Comparison of ENCODE assay signal across 18 cellular contexts in genomic region chr2:234683950-234684349, GRCh38.
A peak's percentile ranks its signal among the peaks of the same experiment; 100 is the strongest.
DNase-seq lines count a peak whose midpoint lies in the region; ATAC-seq and TF ChIP-seq lines count a peak whose summit lies in the region.
"Had no signal": no experiment of that assay in that cellular context is flagged by ENCODE, and none has a peak within 500 bp of the region (broad histone marks: within the 10 kb centered on the region; RNA-seq: fewer than 3 reads in every experiment).

No MANE protein-coding gene starts in this region.

- POLR2A ChIA-PET in WTC11 (lab: Charles Lee) = interaction anchor here (0.7 kb wide), 1 partner anchor 272 kb away, joined by 4 read pairs; no protein-coding TSS in a partner anchor

- H3K9me3 ChIP-seq in HUES48 (ENCODE audit: control insufficient read depth, insufficient read depth, low read length) = peaks cover under 1% of the 10 kb centered on the region; the same call in 1 of the 2 replicates
- H3K9me3 ChIP-seq: BE2C had no signal

- H3K4me1 ChIP-seq in HUES48 (ENCODE audit: control insufficient read depth, insufficient read depth, low read length) = peaks cover 45% of the 10 kb centered on the region
- H3K4me1 ChIP-seq: BE2C had no signal

- CTCF ChIA-PET in WTC11 (lab: Charles Lee) = interaction anchor here (1.0 kb wide), 1 partner anchor 14 kb away, joined by 4 read pairs; no protein-coding TSS in a partner anchor

- H3K4me1 Mint-ChIP-seq in WTC11 (peaks cover 51% of the 10 kb centered on the region), mesothelial cell of epicardium (peaks cover 37% of the 10 kb centered on the region)

- H3K27me3 ChIP-seq in HUES48 (ENCODE audit: control insufficient read depth, insufficient read depth, low read length) (no peaks in the 10 kb centered on the region), brain microvascular endothelial cell (replicated peaks) (no peaks in the 10 kb centered on the region)
- H3K27me3 ChIP-seq: BE2C had no signal

- in situ Hi-C loops in brain microvascular endothelial cell (cut with HindIII; ENCODE audit: low pct_ligation_motif_present, low sequenced_read_pairs) = no loop called here

- no peak for DNase-seq in WTC11 (ENCODE audit: low spot score)
- no peak for DNase-seq in mesothelial cell of epicardium (ENCODE audit: low spot score in 2 of 2, unreplicated experiment in 2 of 2)
- no peak for DNase-seq in dermis blood vessel endothelial cell
- DNase-seq in EL = no peak
- DNase-seq in brain microvascular endothelial cell = no peak
- DNase-seq: BE2C; CD4-positive, alpha-beta T cell; DMS53; GM23248; KG1; NCI-H1436 treated with DMSO at 0.1 percent for 48 hours; NCI-H2029 treated with DMSO at 0.1 percent for 48 hours; NCI-H748 treated with DMSO at 0.1 percent for 48 hours; OCI-M1; SW 1271 had no signal

- H3K9me3 Mint-ChIP-seq in WTC11 = peaks cover 12% of the 10 kb centered on the region
- no peaks in the 10 kb centered on the region for H3K9me3 Mint-ChIP-seq in mesothelial cell of epicardium
- H3K9me3 Mint-ChIP-seq: CD4-positive, alpha-beta T cell had no signal

- TF ChIP-seq CTCF in WTC11 (IDR thresholded peaks at IDR 0.05) (no peak), mesothelial cell of epicardium (IDR thresholded peaks at IDR 0.05; ENCODE audit: unreplicated experiment) (no peak), brain microvascular endothelial cell (IDR thresholded peaks at IDR 0.05; ENCODE audit: low read depth, low read length, missing control alignments) (no peak)

- H3K27ac Mint-ChIP-seq in WTC11 (peak overlapping the region; percentile 95), mesothelial cell of epicardium (peak overlapping the region; percentile 5)
- H3K27ac Mint-ChIP-seq: CD4-positive, alpha-beta T cell had no signal

- H3K4me3 ChIP-seq in HUES48 (ENCODE audit: low read depth, low read length) (peak overlapping the region; percentile 9; the same call in 1 of the 2 replicates), brain microvascular endothelial cell (ENCODE audit: low read depth, low read length) (no peak overlapping the region)
- H3K4me3 ChIP-seq: GM23248 had no signal

- 0 out of 2 replicates have a peak, but pooled peaks have one; percentile 5 for ATAC-seq in WTC11
- ATAC-seq in GM18520 (IDR thresholded peaks at IDR 0.05; ENCODE audit: unreplicated experiment) = no peak

- peak overlapping the region; percentile 84 for H3K27ac ChIP-seq in HUES48 (ENCODE audit: low read depth, low read length)
- no peak overlapping the region for H3K27ac ChIP-seq in brain microvascular endothelial cell
- H3K27ac ChIP-seq: GM23248, RWPE1 had no signal

- no peaks in the 10 kb centered on the region for H3K36me3 ChIP-seq in HUES48 (ENCODE audit: control insufficient read depth, insufficient read depth, low read length)
- no peaks in the 10 kb centered on the region for H3K36me3 ChIP-seq in brain microvascular endothelial cell (replicated peaks)
- H3K36me3 ChIP-seq: BE2C had no signal

- H3K4me3 Mint-ChIP-seq in WTC11 (no peak overlapping the region; the same call in 1 of the 2 replicates), mesothelial cell of epicardium (no peak overlapping the region)
- H3K4me3 Mint-ChIP-seq: CD4-positive, alpha-beta T cell had no signal

- no peak overlapping the region for H3K9ac ChIP-seq in HUES48 (ENCODE audit: low read depth, low read length)
- H3K9ac ChIP-seq: GM23248 had no signal

- H3K27me3 Mint-ChIP-seq in WTC11 (ENCODE audit: low read depth) = peaks cover 3% of the 10 kb centered on the region; the same call in 1 of the 2 replicates
- peaks cover 3% of the 10 kb centered on the region for H3K27me3 Mint-ChIP-seq in mesothelial cell of epicardium (ENCODE audit: low read depth)
- H3K27me3 Mint-ChIP-seq: CD4-positive, alpha-beta T cell had no signal

- peaks cover 6% of the 10 kb centered on the region for H3K36me3 Mint-ChIP-seq in WTC11
- no peaks in the 10 kb centered on the region for H3K36me3 Mint-ChIP-seq in mesothelial cell of epicardium

TF ChIP-seq in WTC11, 78 proteins besides CTCF, POLR2A, EP300 and RAD21:
- TF ChIP-seq ZNF232 (CRISPR knock-in tag; IDR thresholded peaks at IDR 0.05) (peak; percentile 68; the same call in 1 of the 2 replicates), GRHL2 (CRISPR knock-in tag; IDR thresholded peaks at IDR 0.05; ENCODE audit: insufficient replicate concordance, severe bottlenecking) (no peak)
TF ChIP-seq in WTC11: peak in this region for 1.
